ENCODE assay signal across 18 cellular contexts in genomic region chr7:25666671-25667060, GRCh38.
DNase-seq lines count a peak whose midpoint lies in the region; ATAC-seq and TF ChIP-seq lines count a peak whose summit lies in the region.
"Had no signal": no experiment of that assay in that cellular context is flagged by ENCODE, and none has a peak within 500 bp of the region (broad histone marks: within the 10 kb centered on the region; RNA-seq: fewer than 3 reads in every experiment).

No MANE protein-coding gene starts in this region.

- no peaks in the 10 kb centered on the region for H3K4me1 Mint-ChIP-seq in MCF 10A (ENCODE audit: insufficient read depth, unreplicated experiment)
- H3K4me1 Mint-ChIP-seq in activated CD4-positive, alpha-beta T cell treated with anti-CD3 and anti-CD28 coated beads for 36 hours: peaks cover 4% of the 10 kb centered on the region
- H3K4me1 Mint-ChIP-seq: CD14-positive monocyte; CD4-positive, alpha-beta memory T cell had no signal

- TF ChIP-seq CTCF in breast epithelium (IDR thresholded peaks at IDR 0.05) (no peak), MCF 10A (IDR thresholded peaks at IDR 0.05; ENCODE audit: unreplicated experiment) (no peak), sigmoid colon (IDR thresholded peaks at IDR 0.05) (no peak), vagina (IDR thresholded peaks at IDR 0.05) (no peak)

- H3K27ac ChIP-seq in breast epithelium (peak overlapping the region; percentile 57 to 77), muscle layer of colon (ENCODE audit: low read depth, low read length) (peak overlapping the region; percentile 78), sigmoid colon (peak overlapping the region; percentile 69 to 83 (median 76)), vagina (peak overlapping the region; percentile 53)
- H3K27ac ChIP-seq: BLaER1 had no signal

- intact Hi-C loops in breast epithelium (cut with DNase I; ENCODE audit: low total_unique reads) (loop anchor here (5.0 kb wide), 1 partner anchor 186 kb away; no protein-coding TSS in a partner anchor), MCF 10A (cut with micrococcal nuclease) (no loop called here), sigmoid colon (cut with DNase I) (no loop called here), vagina (cut with DNase I) (no loop called here)
- intact Hi-C loops in activated CD4-positive, alpha-beta T cell treated with anti-CD3 and anti-CD28 coated beads for 36 hours (cut with DNase I, micrococcal nuclease): no loop called here

- H3K36me3 Mint-ChIP-seq in MCF 10A (ENCODE audit: insufficient read depth, unreplicated experiment): no peaks in the 10 kb centered on the region
- no peaks in the 10 kb centered on the region for H3K36me3 Mint-ChIP-seq in activated CD4-positive, alpha-beta T cell treated with anti-CD3 and anti-CD28 coated beads for 36 hours (ENCODE audit: low read depth)
- H3K36me3 Mint-ChIP-seq: CD14-positive monocyte; CD4-positive, alpha-beta memory T cell had no signal

- no peak for TF ChIP-seq POLR2A in breast epithelium (IDR thresholded peaks at IDR 0.05)
- no peak for TF ChIP-seq POLR2A in sigmoid colon (IDR thresholded peaks at IDR 0.05)
- TF ChIP-seq POLR2A in vagina (IDR thresholded peaks at IDR 0.05): no peak

- WGBS in sigmoid colon, 2 donors: 82 to 86% methylated on average over 2 of the region's 2 CpGs

- POLR2A ChIA-PET in MCF 10A (lab: Yijun Ruan, JAX): no interaction called here
- POLR2A ChIA-PET in activated CD4-positive, alpha-beta T cell treated with anti-CD3 and anti-CD28 coated beads for 36 hours (lab: Charles Lee): no interaction called here

- H3K4me1 ChIP-seq in breast epithelium (peaks cover 0 to 9% of the 10 kb centered on the region in 2 donors), muscle layer of colon (ENCODE audit: insufficient read depth, low read length) (peaks cover 66% of the 10 kb centered on the region), sigmoid colon (peaks cover 0 to 78% (median 63%) of the 10 kb centered on the region in 4 donors), vagina (peaks cover 74% of the 10 kb centered on the region)
- H3K4me1 ChIP-seq: BLaER1 had no signal

- no peak overlapping the region for H3K27ac Mint-ChIP-seq in MCF 10A (ENCODE audit: low read depth, unreplicated experiment)
- H3K27ac Mint-ChIP-seq in activated CD4-positive, alpha-beta T cell treated with anti-CD3 and anti-CD28 coated beads for 36 hours: no peak overlapping the region
- H3K27ac Mint-ChIP-seq: CD14-positive monocyte; CD4-positive, alpha-beta memory T cell; H9 had no signal

- H3K4me3 ChIP-seq in breast epithelium: no peak overlapping the region
- no peak overlapping the region for H3K4me3 ChIP-seq in muscle layer of colon (ENCODE audit: low read depth in 1 of 2, low read length in 2 of 2)
- H3K4me3 ChIP-seq in sigmoid colon: no peak overlapping the region
- no peak overlapping the region for H3K4me3 ChIP-seq in vagina
- H3K4me3 ChIP-seq: BLaER1 had no signal

- no peak overlapping the region for H3K4me3 Mint-ChIP-seq in MCF 10A (ENCODE audit: unreplicated experiment)
- no peak overlapping the region for H3K4me3 Mint-ChIP-seq in activated CD4-positive, alpha-beta T cell treated with anti-CD3 and anti-CD28 coated beads for 36 hours
- H3K4me3 Mint-ChIP-seq: CD14-positive monocyte; CD4-positive, alpha-beta memory T cell; H9 had no signal

- H3K36me3 ChIP-seq in breast epithelium: no peaks in the 10 kb centered on the region
- H3K36me3 ChIP-seq in muscle layer of colon (ENCODE audit: insufficient read depth, low read length): no peaks in the 10 kb centered on the region
- no peaks in the 10 kb centered on the region for H3K36me3 ChIP-seq in sigmoid colon
- H3K36me3 ChIP-seq in vagina: no peaks in the 10 kb centered on the region
- H3K36me3 ChIP-seq: BLaER1 had no signal

- H3K9me3 ChIP-seq in breast epithelium: no peaks in the 10 kb centered on the region
- H3K9me3 ChIP-seq in muscle layer of colon (ENCODE audit: low read length): no peaks in the 10 kb centered on the region
- H3K9me3 ChIP-seq in sigmoid colon: no peaks in the 10 kb centered on the region
- no peaks in the 10 kb centered on the region for H3K9me3 ChIP-seq in vagina
- H3K9me3 ChIP-seq: BLaER1 had no signal

- BruUV-seq in MCF 10A (replicated peaks; lab: Mats Ljungman, UMichigan): no TSS peak

- no peak for TF ChIP-seq EP300 in sigmoid colon (IDR thresholded peaks at IDR 0.05)

- CTCF ChIA-PET in MCF 10A (lab: Yijun Ruan, JAX): no interaction called here
- CTCF ChIA-PET in activated CD4-positive, alpha-beta T cell treated with anti-CD3 and anti-CD28 coated beads for 36 hours (lab: Charles Lee): no interaction called here

- H3K27me3 ChIP-seq in breast epithelium (no peaks in the 10 kb centered on the region), muscle layer of colon (ENCODE audit: control insufficient read depth in 1 of 2, insufficient read depth in 2 of 2, low read length in 2 of 2) (no peaks in the 10 kb centered on the region), sigmoid colon (no peaks in the 10 kb centered on the region), vagina (no peaks in the 10 kb centered on the region)
- H3K27me3 ChIP-seq: BLaER1 had no signal

- H3K9ac ChIP-seq in muscle layer of colon (ENCODE audit: low read length): no peak overlapping the region
- H3K9ac ChIP-seq: BLaER1 had no signal

- peaks cover 85% of the 10 kb centered on the region for H3K27me3 Mint-ChIP-seq in MCF 10A (ENCODE audit: insufficient read depth, unreplicated experiment)
- H3K27me3 Mint-ChIP-seq in activated CD4-positive, alpha-beta T cell treated with anti-CD3 and anti-CD28 coated beads for 36 hours: peaks cover 13% of the 10 kb centered on the region

- no peaks in the 10 kb centered on the region for H3K9me3 Mint-ChIP-seq in MCF 10A (ENCODE audit: unreplicated experiment)
- H3K9me3 Mint-ChIP-seq in activated CD4-positive, alpha-beta T cell treated with anti-CD3 and anti-CD28 coated beads for 36 hours (ENCODE audit: low read depth): no peaks in the 10 kb centered on the region
- H3K9me3 Mint-ChIP-seq: H9 had no signal

- ATAC-seq in activated CD4-positive, alpha-beta T cell treated with anti-CD3 and anti-CD28 coated beads for 36 hours: no peak
- ATAC-seq: HepG2 had no signal

- DNase-seq in breast epithelium (ENCODE audit: low spot score in 2 of 2) (no peak), MCF 10A (ENCODE audit: unreplicated experiment) (no peak), sigmoid colon (no peak), vagina (ENCODE audit: extremely low spot score in 2 of 2) (no peak), NCI-H774 (lab: John Stamatoyannopoulos, UW) (no peak), NCI-H2029 treated with DMSO at 0.1 percent for 48 hours (lab: John Stamatoyannopoulos, UW) (no peak)
- DNase-seq in activated CD4-positive, alpha-beta T cell treated with anti-CD3 and anti-CD28 coated beads for 36 hours: no peak
- DNase-seq: 8988T; CD4-positive, alpha-beta memory T cell; DMS153; DMS79; GF-D8; GOT3; H9 had no signal
